ENCODE assay signal across 17 cellular contexts in the genomic region with DNA sequence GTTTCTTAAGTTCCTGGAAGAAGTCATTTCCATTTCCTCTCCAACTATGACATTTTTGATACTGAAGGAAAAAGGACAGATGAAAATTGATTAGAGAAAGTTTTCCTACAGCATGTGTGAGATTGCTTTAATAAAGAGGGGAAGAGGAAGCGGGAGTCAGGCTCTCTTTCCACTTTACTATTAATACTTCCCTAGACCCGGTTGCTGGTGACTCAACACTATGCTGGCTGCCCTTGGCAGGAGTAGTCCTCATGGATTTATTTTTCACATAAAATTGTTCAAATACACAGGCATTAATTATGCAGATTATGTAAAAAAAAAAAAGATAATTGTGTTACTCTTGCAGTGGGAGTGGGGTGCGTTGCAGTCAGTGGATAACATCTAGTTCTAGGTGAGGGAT.
"Had no signal": no experiment of that assay in that cellular context is flagged by ENCODE, and none has a peak within 500 bp of the region (broad histone marks: within the 10 kb centered on the region; RNA-seq: fewer than 3 reads in every experiment).

No MANE protein-coding gene starts in this region.

- H3K4me1 ChIP-seq: heart left ventricle, right lobe of liver, spleen, upper lobe of left lung had no signal

- H3K36me3 ChIP-seq: heart left ventricle, right lobe of liver, spleen, upper lobe of left lung had no signal

- ATAC-seq: activated CD8-positive, alpha-beta memory T cell treated with anti-CD3 and anti-CD28 coated beads, Interleukin-2, amount 10 ng/mL, durations not matched to agents 7 days and 5 days; activated naive CD4-positive, alpha-beta T cell treated with anti-CD3 and anti-CD28 coated beads, Interleukin-2, amount 50 U/mL, for 72 hours; heart left ventricle; left lobe of liver; natural killer cell treated with Interleukin-12 subunit alpha and Interleukin-12 subunit beta and Interleukin-15 and Interleukin-18, amount 100 ng/mL, for 72 hours had no signal

- DNase-seq: activated CD4-positive, alpha-beta T cell treated with anti-CD3 and anti-CD28 coated beads, Interleukin-2, amount 50 U/mL, for 48 hours; activated CD4-positive, CD25-positive, alpha-beta regulatory T cell treated with anti-CD3 and anti-CD28 coated beads, Interleukin-2, amount 50 U/mL, for 72 hours; activated CD8-positive, alpha-beta memory T cell treated with anti-CD3 and anti-CD28 coated beads, Interleukin-2, amount 10 ng/mL, durations not matched to agents 7 days and 5 days; activated effector memory CD4-positive, alpha-beta T cell treated with Interleukin-2 at 50 U/mL for 16 hours; activated T-cell treated with anti-CD3 and anti-CD28 coated beads, Interleukin-2, amount 50 U/mL, for 24 hours; effector CD8-positive, alpha-beta T cell; heart left ventricle; nucleus accumbens; right lobe of liver; spleen; stimulated activated CD4-positive, alpha-beta T cell treated with anti-CD3 and anti-CD28 coated beads, Interleukin-2, amount 100 ng/mL, for 24 hours; stimulated activated naive CD4-positive, alpha-beta T cell; upper lobe of left lung had no signal

- H3K27me3 ChIP-seq: heart left ventricle, right lobe of liver, spleen, upper lobe of left lung had no signal

- H3K27ac ChIP-seq: epithelial cell of prostate, heart left ventricle, right lobe of liver, spleen, upper lobe of left lung had no signal

- H3K4me3 ChIP-seq: heart left ventricle, right lobe of liver, spleen, upper lobe of left lung had no signal

- H3K9me3 ChIP-seq: heart left ventricle, right lobe of liver, spleen, upper lobe of left lung had no signal
